In the genomic region with DNA sequence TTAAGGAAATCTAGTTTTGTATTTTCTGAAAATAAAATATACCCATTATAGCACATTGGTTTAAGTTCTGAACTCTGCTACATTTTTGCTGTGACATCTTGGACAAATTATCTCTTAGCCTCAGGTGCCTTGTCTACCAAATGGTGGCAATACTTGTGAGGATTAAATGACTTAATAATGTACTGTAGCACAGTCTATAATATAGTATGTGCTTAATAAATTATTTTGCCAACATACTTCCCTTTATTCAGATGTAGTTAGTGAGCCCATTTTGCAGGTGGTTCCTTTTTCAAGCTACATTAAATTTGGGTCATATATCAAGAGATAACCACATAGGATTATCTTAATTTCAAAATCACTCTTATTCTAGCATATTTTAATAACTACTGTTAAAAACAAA, we compare ENCODE assay signal across 15 cellular contexts. TPM values are rescaled to one million over a fixed set of nuclear protein-coding genes. Genes with fewer than 3 reads are reported as not detected.
DNase-seq lines count a peak whose midpoint lies in the region; ATAC-seq and TF ChIP-seq lines count a peak whose summit lies in the region.
"Had no signal": no experiment of that assay in that cellular context is flagged by ENCODE, and none has a peak within 500 bp of the region (broad histone marks: within the 10 kb centered on the region; RNA-seq: fewer than 3 reads in every experiment).

No MANE protein-coding gene starts in this region.

- intact Hi-C loops in CD14-positive monocyte (cut with micrococcal nuclease) = loop anchor here (5.0 to 10.0 kb wide), 3 partner anchors 75 to 365 kb away; partner anchors contain the start of genes BRD8 (in 1 of the 2), EGR1 (in 1 of the 2), KDM3B (in 1 of the 2) and KIF20A (in 1 of the 2)
- intact Hi-C loops in dorsolateral prefrontal cortex (cut with DNase I) = loop anchor here (5.0 to 10.0 kb wide), 4 partner anchors 47 to 355 kb away; partner anchors contain the start of gene EGR1 (in 1 of the 2)

- DNase-seq in CD14-positive monocyte (ENCODE audit: low spot score) (no peak), HL-60 (ENCODE audit: low read depth in 1 of 2, low spot score in 1 of 2) (no peak), amniotic stem cell (lab: John Stamatoyannopoulos, UW) (no peak), dorsolateral prefrontal cortex (no peak), NCI-H69 (lab: John Stamatoyannopoulos, UW) (no peak), foreskin keratinocyte (no peak)
- DNase-seq in activated naive CD8-positive, alpha-beta T cell treated with anti-CD3 and anti-CD28 coated beads, Interleukin-2, amount 50 U/mL, for 24 hours = no peak
- DNase-seq: C1 segment of cervical spinal cord; caudate nucleus; NCI-H1092 treated with DMSO at 0.1 percent for 48 hours; NCI-H2227 treated with DMSO at 0.1 percent for 48 hours; stimulated activated naive CD4-positive, alpha-beta T cell treated with Interleukin-2 at 50 U/mL for 16 hours had no signal

- no peak for TF ChIP-seq CTCF in CD14-positive monocyte (IDR thresholded peaks at IDR 0.05)
- TF ChIP-seq CTCF in HL-60 (IDR thresholded peaks at IDR 0.05; ENCODE audit: insufficient read depth, low read length) = no peak
- TF ChIP-seq CTCF in nephron (IDR thresholded peaks at IDR 0.05; ENCODE audit: unreplicated experiment in 3 of 3) = no peak
- TF ChIP-seq CTCF in dorsolateral prefrontal cortex (IDR thresholded peaks at IDR 0.05 in 54 of 56, conservative IDR thresholded peaks at IDR 0.05 in 2 of 56; ENCODE audit: low read depth in 1 of 56, partially characterized antibody in 56 of 56) = no peak
- no peak for TF ChIP-seq CTCF in foreskin keratinocyte (conservative IDR thresholded peaks at IDR 0.05)

- H3K4me1 ChIP-seq in foreskin keratinocyte = peaks cover 18% of the 10 kb centered on the region

- H3K9me3 Mint-ChIP-seq in CD14-positive monocyte = peaks cover 0 to 2% (median 0%) of the 10 kb centered on the region in 7 donors
- no peaks in the 10 kb centered on the region for H3K9me3 Mint-ChIP-seq in activated naive CD8-positive, alpha-beta T cell treated with anti-CD3 and anti-CD28 coated beads, Interleukin-2, amount 50 U/mL, for 24 hours
- H3K9me3 Mint-ChIP-seq in nephron = no peaks in the 10 kb centered on the region
- H3K9me3 Mint-ChIP-seq: activated naive CD4-positive, alpha-beta T cell treated with anti-CD3 and anti-CD28 coated beads, Interleukin-2, amount 50 U/mL, for 72 hours had no signal

- no peak for ATAC-seq in activated naive CD8-positive, alpha-beta T cell treated with anti-CD3 and anti-CD28 coated beads, Interleukin-2, amount 50 U/mL, for 24 hours
- ATAC-seq in foreskin keratinocyte = no peak
- ATAC-seq: activated naive CD4-positive, alpha-beta T cell treated with anti-CD3 and anti-CD28 coated beads, Interleukin-2, amount 50 U/mL, for 72 hours had no signal

- peaks cover 14 to 38% of the 10 kb centered on the region in 2 donors for H3K36me3 Mint-ChIP-seq in CD14-positive monocyte
- H3K36me3 Mint-ChIP-seq in activated naive CD8-positive, alpha-beta T cell treated with anti-CD3 and anti-CD28 coated beads, Interleukin-2, amount 50 U/mL, for 24 hours (ENCODE audit: low read depth) = peaks cover 71% of the 10 kb centered on the region
- peaks cover 22% of the 10 kb centered on the region for H3K36me3 Mint-ChIP-seq in nephron (ENCODE audit: low read depth)

- no peaks in the 10 kb centered on the region for H3K27me3 ChIP-seq in HL-60 (ENCODE audit: insufficient read depth, poor library complexity, severe bottlenecking)
- no peaks in the 10 kb centered on the region for H3K27me3 ChIP-seq in dorsolateral prefrontal cortex
- no peaks in the 10 kb centered on the region for H3K27me3 ChIP-seq in foreskin keratinocyte

- H3K27ac Mint-ChIP-seq in CD14-positive monocyte = peak overlapping the region in 4 of 7 donors; percentile 44 to 76 (median 57)
- H3K27ac Mint-ChIP-seq in activated naive CD8-positive, alpha-beta T cell treated with anti-CD3 and anti-CD28 coated beads, Interleukin-2, amount 50 U/mL, for 24 hours = peak overlapping the region; percentile 46
- H3K27ac Mint-ChIP-seq in nephron = peak overlapping the region in 1 of 3 experiments; percentile 49

- no peak overlapping the region for H3K4me3 Mint-ChIP-seq in CD14-positive monocyte
- peak overlapping the region; percentile 100 for H3K4me3 Mint-ChIP-seq in activated naive CD8-positive, alpha-beta T cell treated with anti-CD3 and anti-CD28 coated beads, Interleukin-2, amount 50 U/mL, for 24 hours
- H3K4me3 Mint-ChIP-seq in nephron = peak overlapping the region; percentile 98 to 99 (median 99)

- H3K27ac ChIP-seq in HL-60 (replicated peaks) (peak overlapping the region; percentile 23; the same call in 1 of the 2 replicates), dorsolateral prefrontal cortex (no peak overlapping the region), foreskin keratinocyte (no peak overlapping the region)

- H3K27me3 Mint-ChIP-seq in CD14-positive monocyte (ENCODE audit: low read depth in 3 of 3) (no peaks in the 10 kb centered on the region), nephron (ENCODE audit: low read depth) (no peaks in the 10 kb centered on the region)
- no peaks in the 10 kb centered on the region for H3K27me3 Mint-ChIP-seq in activated naive CD8-positive, alpha-beta T cell treated with anti-CD3 and anti-CD28 coated beads, Interleukin-2, amount 50 U/mL, for 24 hours

- peaks cover 39% of the 10 kb centered on the region for H3K4me1 Mint-ChIP-seq in CD14-positive monocyte
- peaks cover 68% of the 10 kb centered on the region for H3K4me1 Mint-ChIP-seq in activated naive CD8-positive, alpha-beta T cell treated with anti-CD3 and anti-CD28 coated beads, Interleukin-2, amount 50 U/mL, for 24 hours
- H3K4me1 Mint-ChIP-seq in nephron = peaks cover 35% of the 10 kb centered on the region

- H3K4me3 ChIP-seq in HL-60 (replicated peaks; ENCODE audit: insufficient read depth, low read length) (no peak overlapping the region), dorsolateral prefrontal cortex (no peak overlapping the region)
- H3K4me3 ChIP-seq: HAP-1 had no signal

RNA-seq across cellular contexts. Expression of gene ETF1, which starts 3.2 kb away (rescaled TPM):
- polyA plus RNA-seq in CD14-positive monocyte (10 to 100 TPM; 61.6 to 71.4 TPM), foreskin keratinocyte (57.1 and 69.2 TPM in 2 replicates)
- total RNA-seq in dorsolateral prefrontal cortex (10 to 100 TPM; 35.2 to 73.6 (median 57.5) TPM), foreskin keratinocyte (116 and 125 TPM in 2 replicates)

RNA-seq across cellular contexts. Expression of gene HSPA9, which starts 35.4 kb away (rescaled TPM):
- polyA plus RNA-seq in CD14-positive monocyte (10 to 100 TPM; 67.8 to 82.4 TPM), foreskin keratinocyte (122 and 152 TPM in 2 replicates)
- total RNA-seq in dorsolateral prefrontal cortex (100 to 1,000 TPM; 167 to 280 (median 215) TPM), foreskin keratinocyte (260 and 277 TPM in 2 replicates)

Comparison
In these comparisons a context has a peak if more than half of its experiments do, and no peak if none do; other contexts are left out.
1. H3K4me3 Mint-ChIP-seq: peak in activated naive CD8-positive, alpha-beta T cell treated with anti-CD3 and anti-CD28 coated beads, Interleukin-2, amount 50 U/mL, for 24 hours (single experiment) and nephron (3 of 3); none in CD14-positive monocyte (0 of 2).